Comparison of ENCODE assay signal across 19 cellular contexts in the genomic region with DNA sequence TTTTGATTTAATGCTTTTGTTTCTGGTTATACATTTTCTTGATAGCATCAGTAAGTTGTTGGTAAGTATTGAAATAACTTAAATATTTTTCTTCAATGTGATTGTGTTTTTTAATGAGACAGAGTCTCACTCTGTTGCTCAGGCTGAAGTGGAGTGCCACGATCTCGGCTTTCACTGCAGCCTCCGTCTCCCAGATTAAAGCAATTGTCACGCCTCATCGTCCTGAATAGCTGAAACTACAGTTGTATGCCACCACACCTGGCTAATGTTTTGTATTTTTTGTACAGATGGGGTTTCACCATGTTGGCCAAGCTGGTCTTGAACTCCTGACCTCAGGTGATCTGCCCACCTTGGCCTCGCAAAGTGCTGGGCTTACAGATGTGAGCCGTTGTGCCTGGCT.
"Had no signal": no experiment of that assay in that cellular context is flagged by ENCODE, and none has a peak within 500 bp of the region (broad histone marks: within the 10 kb centered on the region; RNA-seq: fewer than 3 reads in every experiment).

No MANE protein-coding gene starts in this region.

- H3K36me3 Mint-ChIP-seq: activated naive CD4-positive, alpha-beta T cell treated with anti-CD3 and anti-CD28 coated beads, Interleukin-2, amount 50 U/mL, for 72 hours; naive thymus-derived CD4-positive, alpha-beta T cell; stimulated activated memory B cell treated with anti-CD40 and anti-IgM and Interleukin-4, amounts not matched to agents 10 μg/mL and 1 μg/mL and 100 μg/mL, for 72 hours had no signal

- ATAC-seq: activated naive CD4-positive, alpha-beta T cell treated with anti-CD3 and anti-CD28 coated beads, Interleukin-2, amount 50 U/mL, for 72 hours; activated T-cell treated with anti-CD3 and anti-CD28 coated beads, Interleukin-2, amount 50 U/mL, for 72 hours; heart left ventricle; naive thymus-derived CD4-positive, alpha-beta T cell; sciatic nerve; stimulated activated memory B cell treated with anti-CD40 and anti-IgM and Interleukin-4, amounts not matched to agents 10 μg/mL and 1 μg/mL and 100 μg/mL, for 72 hours; T-helper 17 cell had no signal

- H3K36me3 ChIP-seq: adrenal gland, heart left ventricle, ovary, spleen, upper lobe of left lung had no signal

- H3K27ac Mint-ChIP-seq: activated naive CD4-positive, alpha-beta T cell treated with anti-CD3 and anti-CD28 coated beads, Interleukin-2, amount 50 U/mL, for 72 hours; activated T-cell treated with anti-CD3 and anti-CD28 coated beads, Interleukin-2, amount 50 U/mL, for 72 hours; naive thymus-derived CD4-positive, alpha-beta T cell; stimulated activated memory B cell treated with anti-CD40 and anti-IgM and Interleukin-4, amounts not matched to agents 10 μg/mL and 1 μg/mL and 100 μg/mL, for 72 hours; T-helper 17 cell had no signal

- DNase-seq: activated CD4-positive, alpha-beta T cell treated with anti-CD3 and anti-CD28 coated beads, Interleukin-2, amount 50 U/mL, for 4 hours; activated effector memory CD4-positive, alpha-beta T cell treated with anti-CD3 and anti-CD28 coated beads, Interleukin-2, amount 50 U/mL, for 16 hours; activated T-cell treated with anti-CD3 and anti-CD28 coated beads, Interleukin-2, amount 50 U/mL, for 72 hours; adrenal gland; cerebellar nuclear complex; heart left ventricle; kidney; mucosa of descending colon; naive thymus-derived CD4-positive, alpha-beta T cell; ovary; spleen; stimulated activated CD4-positive, alpha-beta T cell treated with anti-CD3 and anti-CD28 coated beads, Interleukin-4, amount 100 ng/mL, for 4 hours; T-helper 17 cell; testis; upper lobe of left lung had no signal

- H3K9me3 ChIP-seq: adrenal gland, heart left ventricle, mucosa of descending colon, ovary, spleen, testis, upper lobe of left lung had no signal

- H3K4me1 Mint-ChIP-seq: T-helper 17 cell had no signal

- H3K9me3 Mint-ChIP-seq: activated naive CD4-positive, alpha-beta T cell treated with anti-CD3 and anti-CD28 coated beads, Interleukin-2, amount 50 U/mL, for 72 hours; activated T-cell treated with anti-CD3 and anti-CD28 coated beads, Interleukin-2, amount 50 U/mL, for 72 hours; naive thymus-derived CD4-positive, alpha-beta T cell; stimulated activated memory B cell treated with anti-CD40 and anti-IgM and Interleukin-4, amounts not matched to agents 10 μg/mL and 1 μg/mL and 100 μg/mL, for 72 hours had no signal

- H3K4me3 ChIP-seq: adrenal gland, heart left ventricle, mucosa of descending colon, ovary, spleen, testis, upper lobe of left lung had no signal

- H3K4me3 Mint-ChIP-seq: activated T-cell treated with anti-CD3 and anti-CD28 coated beads, Interleukin-2, amount 50 U/mL, for 72 hours; naive thymus-derived CD4-positive, alpha-beta T cell; stimulated activated memory B cell treated with anti-CD40 and anti-IgM and Interleukin-4, amounts not matched to agents 10 μg/mL and 1 μg/mL and 100 μg/mL, for 72 hours; T-helper 17 cell had no signal

- H3K27ac ChIP-seq: adrenal gland, heart left ventricle, ovary, testis, upper lobe of left lung, VCaP had no signal

- H3K27me3 Mint-ChIP-seq: stimulated activated memory B cell treated with anti-CD40 and anti-IgM and Interleukin-4, amounts not matched to agents 10 μg/mL and 1 μg/mL and 100 μg/mL, for 72 hours had no signal

- H3K27me3 ChIP-seq: adrenal gland, heart left ventricle, ovary, spleen, testis, upper lobe of left lung had no signal
